In genomic region chr17:21505819-21506815, GRCh38 we compare ENCODE assay signal across 26 cellular contexts.
"Had no signal": no experiment of that assay in that cellular context is flagged by ENCODE, and none has a peak within 500 bp of the region (broad histone marks: within the 10 kb centered on the region; RNA-seq: fewer than 3 reads in every experiment).

No MANE protein-coding gene starts in this region.

- H3K4me3 Mint-ChIP-seq: immature natural killer cell; mesothelial cell of epicardium; naive B cell; natural killer cell treated with Interleukin-12 subunit alpha and Interleukin-12 subunit beta and Interleukin-15 and Interleukin-18, amount 100 ng/mL, for 72 hours; stimulated activated naive B cell treated with anti-CD40 and anti-IgM and Interleukin-4, amounts not matched to agents 10 μg/mL and 1 μg/mL and 100 μg/mL, for 72 hours; stimulated activated naive CD8-positive, alpha-beta T cell treated with anti-CD3 and anti-CD28 coated beads, Interleukin-15, Interleukin-2, amounts not matched to agents 100 ng/mL and 50 ng/mL, for 24 hours had no signal

- H3K36me3 ChIP-seq: left ventricle myocardium inferior, pancreas, prostate gland, transverse colon, upper lobe of left lung, uterus had no signal

- H3K4me3 ChIP-seq: left ventricle myocardium inferior, lung, pancreas, prostate gland, skin epidermis, transverse colon, upper lobe of left lung, uterus had no signal

- H3K9me3 Mint-ChIP-seq: immature natural killer cell; mesothelial cell of epicardium; naive B cell; natural killer cell treated with Interleukin-12 subunit alpha and Interleukin-12 subunit beta and Interleukin-15 and Interleukin-18, amount 100 ng/mL, for 72 hours; stimulated activated naive B cell treated with anti-CD40 and anti-IgM and Interleukin-4, amounts not matched to agents 10 μg/mL and 1 μg/mL and 100 μg/mL, for 72 hours; stimulated activated naive CD8-positive, alpha-beta T cell treated with anti-CD3 and anti-CD28 coated beads, Interleukin-15, Interleukin-2, amounts not matched to agents 100 ng/mL and 50 ng/mL, for 24 hours had no signal

- DNase-seq: hypothalamus; immature natural killer cell; left ventricle myocardium inferior; mesendoderm; naive B cell; nucleus accumbens; pancreas; posterior cingulate gyrus; retina; right cardiac atrium; stimulated activated CD4-positive, alpha-beta T cell treated with anti-CD3 and anti-CD28 coated beads, Interleukin-12 subunit alpha, Interleukin-12 subunit beta, amount 100 ng/mL, for 4 hours; stimulated activated CD4-positive, alpha-beta T cell treated with anti-CD3 and anti-CD28 coated beads, Interleukin-15, amount 100 ng/mL, for 24 hours; stimulated activated CD4-positive, alpha-beta T cell treated with anti-CD3 and anti-CD28 coated beads, Interleukin-2, amount 100 ng/mL, for 24 hours; stimulated activated CD4-positive, alpha-beta T cell treated with anti-CD3 and anti-CD28 coated beads, Interleukin-4, amount 100 ng/mL, for 1 hour; stimulated activated naive B cell treated with anti-CD40 and anti-IgM and Interleukin-4, amounts not matched to agents 10 μg/mL and 1 μg/mL and 100 μg/mL, for 72 hours; substantia nigra; transverse colon; uterus had no signal

- H3K27ac Mint-ChIP-seq: immature natural killer cell; mesothelial cell of epicardium; natural killer cell treated with Interleukin-12 subunit alpha and Interleukin-12 subunit beta and Interleukin-15 and Interleukin-18, amount 100 ng/mL, for 72 hours; stimulated activated naive B cell treated with anti-CD40 and anti-IgM and Interleukin-4, amounts not matched to agents 10 μg/mL and 1 μg/mL and 100 μg/mL, for 72 hours; stimulated activated naive CD8-positive, alpha-beta T cell treated with anti-CD3 and anti-CD28 coated beads, Interleukin-15, Interleukin-2, amounts not matched to agents 100 ng/mL and 50 ng/mL, for 24 hours had no signal

- H3K36me3 Mint-ChIP-seq: immature natural killer cell; mesothelial cell of epicardium; naive B cell; natural killer cell treated with Interleukin-12 subunit alpha and Interleukin-12 subunit beta and Interleukin-15 and Interleukin-18, amount 100 ng/mL, for 72 hours; stimulated activated naive B cell treated with anti-CD40 and anti-IgM and Interleukin-4, amounts not matched to agents 10 μg/mL and 1 μg/mL and 100 μg/mL, for 72 hours had no signal

- ATAC-seq: pancreas; right cardiac atrium; sciatic nerve; stimulated activated naive B cell treated with anti-CD40 and anti-IgM and Interleukin-4, amounts not matched to agents 10 μg/mL and 1 μg/mL and 100 μg/mL, for 72 hours had no signal

- H3K4me1 ChIP-seq: pancreas, prostate gland, uterus had no signal

- H3K27ac ChIP-seq: left ventricle myocardium inferior, pancreas, prostate gland, skin epidermis, transverse colon, upper lobe of left lung, uterus had no signal

- H3K27me3 ChIP-seq: upper lobe of left lung, uterus had no signal

- H3K9me3 ChIP-seq: left ventricle myocardium inferior, pancreas, prostate gland, transverse colon, upper lobe of left lung, uterus had no signal
